Comparison of ENCODE assay signal across 31 cellular contexts in genomic region chr5:68276740-68277139, GRCh38.
DNase-seq lines count a peak whose midpoint lies in the region; ATAC-seq, FAIRE-seq and TF ChIP-seq lines count a peak whose summit lies in the region.
"Had no signal": no experiment of that assay in that cellular context is flagged by ENCODE, and none has a peak within 500 bp of the region (broad histone marks: within the 10 kb centered on the region; RNA-seq: fewer than 3 reads in every experiment).

No MANE protein-coding gene starts in this region.

- DNase-seq in activated CD4-positive, alpha-beta T cell treated with anti-CD3 and anti-CD28 coated beads for 36 hours: no peak
- DNase-seq in activated CD4-positive, alpha-beta T cell treated with anti-CD3 and anti-CD28 coated beads, Interleukin-2, amount 10 ng/mL, durations not matched to agents 7 days and 5 days: no peak
- DNase-seq in CD4-positive, alpha-beta T cell: no peak
- no peak for DNase-seq in astrocyte (ENCODE audit: low read depth)
- no peak for DNase-seq in natural killer cell
- no peak for DNase-seq in cerebellum (ENCODE audit: low spot score)
- DNase-seq in central memory CD4-positive, alpha-beta T cell: no peak
- DNase-seq: activated CD4-positive, alpha-beta T cell treated with anti-CD3 and anti-CD28 coated beads for 4 hours; activated effector memory CD4-positive, alpha-beta T cell treated with Interleukin-2 at 50 U/mL for 16 hours; body of pancreas; colonic mucosa; effector CD8-positive, alpha-beta T cell; foreskin fibroblast; GOT3; heart left ventricle; MV-4-11; NCI-H146; NCI-H446; stimulated activated CD4-positive, alpha-beta T cell treated with anti-CD3 and anti-CD28 coated beads, Interleukin-4, amount 100 ng/mL, for 24 hours; substantia nigra; upper lobe of left lung had no signal

- ATAC-seq in activated CD4-positive, alpha-beta T cell treated with anti-CD3 and anti-CD28 coated beads for 36 hours: no peak
- no peak for ATAC-seq in CD4-positive, alpha-beta T cell (ENCODE audit: poor library complexity)
- ATAC-seq in natural killer cell (no peak), esophagus mucosa (no peak)
- ATAC-seq: body of pancreas; heart left ventricle; HepG2; Right ventricle myocardium inferior; sciatic nerve; stimulated activated memory B cell treated with anti-CD40 and anti-IgM and Interleukin-4, amounts not matched to agents 10 μg/mL and 1 μg/mL and 100 μg/mL, for 72 hours had no signal

- no peak overlapping the region for H3K27ac ChIP-seq in CD4-positive, alpha-beta T cell (ENCODE audit: low read depth, low read length)
- no peak overlapping the region for H3K27ac ChIP-seq in astrocyte (ENCODE audit: low read depth, low read length)
- H3K27ac ChIP-seq: 22Rv1, body of pancreas, colonic mucosa had no signal

- H3K4me3 ChIP-seq in astrocyte (ENCODE audit: insufficient read depth, low read depth, low read length): no peak overlapping the region
- H3K4me3 ChIP-seq: body of pancreas, colonic mucosa, heart left ventricle, upper lobe of left lung had no signal

- no peak overlapping the region for H3K4me3 Mint-ChIP-seq in activated CD4-positive, alpha-beta T cell treated with anti-CD3 and anti-CD28 coated beads for 36 hours
- H3K4me3 Mint-ChIP-seq in activated CD4-positive, alpha-beta T cell treated with anti-CD3 and anti-CD28 coated beads, Interleukin-2, amount 10 ng/mL, durations not matched to agents 7 days and 5 days: no peak overlapping the region
- H3K4me3 Mint-ChIP-seq in CD4-positive, alpha-beta T cell: peak overlapping the region; percentile 6
- H3K4me3 Mint-ChIP-seq in astrocyte (ENCODE audit: unreplicated experiment) (no peak overlapping the region), natural killer cell (peak overlapping the region; percentile 4)
- H3K4me3 Mint-ChIP-seq: memory B cell; stimulated activated memory B cell treated with anti-CD40 and anti-IgM and Interleukin-4, amounts not matched to agents 10 μg/mL and 1 μg/mL and 100 μg/mL, for 72 hours had no signal

- no peak overlapping the region for H3K4me2 ChIP-seq in astrocyte (ENCODE audit: low read length)

- POLR2A ChIA-PET in activated CD4-positive, alpha-beta T cell treated with anti-CD3 and anti-CD28 coated beads for 36 hours (lab: Charles Lee): interaction anchor here (1.1 kb wide), 1 partner anchor 61 kb away, joined by 4 read pairs; the partner anchor contains the start of gene PIK3R1
- POLR2A ChIA-PET in activated CD4-positive, alpha-beta T cell treated with anti-CD3 and anti-CD28 coated beads, Interleukin-2, amount 10 ng/mL, durations not matched to agents 7 days and 5 days (lab: Charles Lee): no interaction called here
- POLR2A ChIA-PET in CD4-positive, alpha-beta T cell (lab: Charles Lee): interaction anchor here (0.8 to 2.0 kb wide), 4 partner anchors 11 to 61 kb away, joined by 3 to 5 read pairs (median 4); partner anchors contain the start of gene PIK3R1

- no peaks in the 10 kb centered on the region for H3K79me2 ChIP-seq in astrocyte (ENCODE audit: insufficient read depth, low read length)

- H3K9me3 ChIP-seq in CD4-positive, alpha-beta T cell (ENCODE audit: control insufficient read depth, low read length): no peaks in the 10 kb centered on the region
- no peaks in the 10 kb centered on the region for H3K9me3 ChIP-seq in astrocyte (ENCODE audit: insufficient read depth, low read depth, low read length)
- H3K9me3 ChIP-seq: body of pancreas, colonic mucosa, heart left ventricle, neutrophil, upper lobe of left lung had no signal

- no peak for TF ChIP-seq CTCF in CD4-positive, alpha-beta T cell (IDR thresholded peaks at IDR 0.05)
- no peak for TF ChIP-seq CTCF in astrocyte (IDR thresholded peaks at IDR 0.05; ENCODE audit: insufficient read depth, low read depth, low read length)
- no peak for TF ChIP-seq CTCF in natural killer cell (IDR thresholded peaks at IDR 0.05)

- H2AFZ ChIP-seq in astrocyte (ENCODE audit: low read depth, low read length): no peak overlapping the region

- peaks cover 8% of the 10 kb centered on the region for H4K20me1 ChIP-seq in astrocyte (ENCODE audit: insufficient read depth, low read length)

- FAIRE-seq in astrocyte (lab: Jason Lieb, UNC): no peak
- FAIRE-seq: HepG2 had no signal

- peaks cover 61% of the 10 kb centered on the region for H3K36me3 Mint-ChIP-seq in activated CD4-positive, alpha-beta T cell treated with anti-CD3 and anti-CD28 coated beads for 36 hours (ENCODE audit: low read depth)
- peaks cover 72% of the 10 kb centered on the region for H3K36me3 Mint-ChIP-seq in activated CD4-positive, alpha-beta T cell treated with anti-CD3 and anti-CD28 coated beads, Interleukin-2, amount 10 ng/mL, durations not matched to agents 7 days and 5 days (ENCODE audit: low read depth)
- H3K36me3 Mint-ChIP-seq in CD4-positive, alpha-beta T cell (ENCODE audit: low read depth): peaks cover 83% of the 10 kb centered on the region
- H3K36me3 Mint-ChIP-seq in astrocyte (ENCODE audit: low read depth, unreplicated experiment): peaks cover 7% of the 10 kb centered on the region
- peaks cover 25% of the 10 kb centered on the region for H3K36me3 Mint-ChIP-seq in natural killer cell

- intact Hi-C loops in activated CD4-positive, alpha-beta T cell treated with anti-CD3 and anti-CD28 coated beads for 36 hours (cut with DNase I, micrococcal nuclease): loop anchor here in 1 of 2 experiments (10.0 kb wide), 1 partner anchor 1272 kb away; no protein-coding TSS in a partner anchor
- intact Hi-C loops in CD4-positive, alpha-beta T cell (cut with DNase I, micrococcal nuclease): loop anchor here (10.0 kb wide), 2 partner anchors 62 to 1462 kb away; partner anchors contain the start of gene PIK3R1 (in 1 of the 2)
- intact Hi-C loops in natural killer cell (cut with micrococcal nuclease): no loop called here

- H3K9ac ChIP-seq in astrocyte (ENCODE audit: low read length): no peak overlapping the region

- peak overlapping the region; percentile 11 for H3K27ac Mint-ChIP-seq in activated CD4-positive, alpha-beta T cell treated with anti-CD3 and anti-CD28 coated beads for 36 hours
- H3K27ac Mint-ChIP-seq in activated CD4-positive, alpha-beta T cell treated with anti-CD3 and anti-CD28 coated beads, Interleukin-2, amount 10 ng/mL, durations not matched to agents 7 days and 5 days: no peak overlapping the region
- H3K27ac Mint-ChIP-seq in CD4-positive, alpha-beta T cell: peak overlapping the region; percentile 91
- H3K27ac Mint-ChIP-seq in astrocyte (ENCODE audit: unreplicated experiment) (peak overlapping the region; percentile 76), natural killer cell (peak overlapping the region; percentile 92)
- H3K27ac Mint-ChIP-seq: progenitor cell of endocrine pancreas had no signal

- peaks cover 12% of the 10 kb centered on the region for H3K36me3 ChIP-seq in astrocyte (ENCODE audit: insufficient read depth, low read length)
- H3K36me3 ChIP-seq: colonic mucosa had no signal

- peaks cover 14% of the 10 kb centered on the region for H3K4me1 ChIP-seq in astrocyte (ENCODE audit: insufficient read depth, low read length)
- H3K4me1 ChIP-seq: body of pancreas, colonic mucosa had no signal

- no peaks in the 10 kb centered on the region for H3K27me3 ChIP-seq in CD4-positive, alpha-beta T cell (ENCODE audit: control insufficient read depth, insufficient read depth, low read length)
- H3K27me3 ChIP-seq in astrocyte (ENCODE audit: insufficient read depth, low read length): no peaks in the 10 kb centered on the region
- H3K27me3 ChIP-seq: body of pancreas, colonic mucosa, heart left ventricle, neutrophil, upper lobe of left lung had no signal

- no peaks in the 10 kb centered on the region for H3K9me3 Mint-ChIP-seq in activated CD4-positive, alpha-beta T cell treated with anti-CD3 and anti-CD28 coated beads for 36 hours (ENCODE audit: low read depth)
- no peaks in the 10 kb centered on the region for H3K9me3 Mint-ChIP-seq in activated CD4-positive, alpha-beta T cell treated with anti-CD3 and anti-CD28 coated beads, Interleukin-2, amount 10 ng/mL, durations not matched to agents 7 days and 5 days
- H3K9me3 Mint-ChIP-seq in CD4-positive, alpha-beta T cell: no peaks in the 10 kb centered on the region
- H3K9me3 Mint-ChIP-seq in astrocyte (ENCODE audit: unreplicated experiment) (peaks cover 3% of the 10 kb centered on the region), natural killer cell (no peaks in the 10 kb centered on the region)
- H3K9me3 Mint-ChIP-seq: memory B cell; stimulated activated memory B cell treated with anti-CD40 and anti-IgM and Interleukin-4, amounts not matched to agents 10 μg/mL and 1 μg/mL and 100 μg/mL, for 72 hours; T-helper 2 cell treated with Interferon-gamma antibody and Interleukin-4, amounts not matched to agents 5 μg/mL and 100 μg/mL, for 36 hours had no signal

- peaks cover 85% of the 10 kb centered on the region for H3K4me1 Mint-ChIP-seq in activated CD4-positive, alpha-beta T cell treated with anti-CD3 and anti-CD28 coated beads for 36 hours
- peaks cover 81% of the 10 kb centered on the region for H3K4me1 Mint-ChIP-seq in activated CD4-positive, alpha-beta T cell treated with anti-CD3 and anti-CD28 coated beads, Interleukin-2, amount 10 ng/mL, durations not matched to agents 7 days and 5 days
- peaks cover 95% of the 10 kb centered on the region for H3K4me1 Mint-ChIP-seq in CD4-positive, alpha-beta T cell (ENCODE audit: low read depth)
- H3K4me1 Mint-ChIP-seq in astrocyte (ENCODE audit: low read depth, unreplicated experiment): peaks cover 20% of the 10 kb centered on the region
- peaks cover 69 to 78% of the 10 kb centered on the region in 2 donors for H3K4me1 Mint-ChIP-seq in natural killer cell

- H3K27me3 Mint-ChIP-seq in activated CD4-positive, alpha-beta T cell treated with anti-CD3 and anti-CD28 coated beads for 36 hours: no peaks in the 10 kb centered on the region
- H3K27me3 Mint-ChIP-seq in activated CD4-positive, alpha-beta T cell treated with anti-CD3 and anti-CD28 coated beads, Interleukin-2, amount 10 ng/mL, durations not matched to agents 7 days and 5 days: no peaks in the 10 kb centered on the region
- H3K27me3 Mint-ChIP-seq in CD4-positive, alpha-beta T cell: no peaks in the 10 kb centered on the region
- H3K27me3 Mint-ChIP-seq in astrocyte (ENCODE audit: low read depth, unreplicated experiment): no peaks in the 10 kb centered on the region
- no peaks in the 10 kb centered on the region for H3K27me3 Mint-ChIP-seq in natural killer cell (ENCODE audit: low read depth in 2 of 2)
- H3K27me3 Mint-ChIP-seq: memory B cell; progenitor cell of endocrine pancreas; stimulated activated memory B cell treated with anti-CD40 and anti-IgM and Interleukin-4, amounts not matched to agents 10 μg/mL and 1 μg/mL and 100 μg/mL, for 72 hours had no signal

- CTCF ChIA-PET in activated CD4-positive, alpha-beta T cell treated with anti-CD3 and anti-CD28 coated beads for 36 hours (lab: Charles Lee): interaction anchor here (1.1 kb wide), 1 partner anchor 10 kb away, joined by 4 read pairs; no protein-coding TSS in a partner anchor
- CTCF ChIA-PET in activated CD4-positive, alpha-beta T cell treated with anti-CD3 and anti-CD28 coated beads, Interleukin-2, amount 10 ng/mL, durations not matched to agents 7 days and 5 days (lab: Charles Lee): interaction anchor here (1.3 kb wide), 1 partner anchor 10 kb away, joined by 9 read pairs; no protein-coding TSS in a partner anchor
- CTCF ChIA-PET in CD4-positive, alpha-beta T cell (lab: Charles Lee): no interaction called here

Comparison
In these comparisons a context has a peak if more than half of its experiments do, and no peak if none do; other contexts are left out.
1. H3K4me3 Mint-ChIP-seq: peak in CD4-positive, alpha-beta T cell (single experiment) and natural killer cell (single experiment); none in activated CD4-positive, alpha-beta T cell treated with anti-CD3 and anti-CD28 coated beads for 36 hours (single experiment), activated CD4-positive, alpha-beta T cell treated with anti-CD3 and anti-CD28 coated beads, Interleukin-2, amount 10 ng/mL, durations not matched to agents 7 days and 5 days (single experiment) and astrocyte (single experiment).